Comparison of ENCODE assay signal across 31 cellular contexts in the genomic region with DNA sequence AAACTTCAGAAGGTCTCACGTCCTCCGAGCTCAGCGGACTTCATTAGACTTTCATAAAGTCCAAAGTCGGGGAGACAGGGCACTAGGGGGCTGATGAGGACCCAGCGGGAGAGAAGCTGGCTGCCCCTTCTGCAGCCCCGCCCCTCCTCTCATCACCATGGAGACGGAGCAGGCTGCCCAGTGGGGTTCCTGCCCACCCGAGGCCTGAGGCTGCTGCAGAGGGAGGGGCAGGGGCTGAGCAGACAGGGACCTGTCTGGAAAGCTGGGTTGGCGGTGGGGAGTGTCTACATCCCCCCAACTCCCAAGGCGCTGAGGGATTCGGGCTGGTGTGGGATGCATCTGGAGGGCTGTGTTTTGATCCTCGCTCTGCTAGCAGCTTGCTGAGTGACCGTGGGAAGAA. TPM values are rescaled to one million over a fixed set of nuclear protein-coding genes. Genes with fewer than 3 reads are reported as not detected.
DNase-seq lines count a peak whose midpoint lies in the region; ATAC-seq and TF ChIP-seq lines count a peak whose summit lies in the region.
"Had no signal": no experiment of that assay in that cellular context is flagged by ENCODE, and none has a peak within 500 bp of the region (broad histone marks: within the 10 kb centered on the region; RNA-seq: fewer than 3 reads in every experiment).

No MANE protein-coding gene starts in this region.

- H3K4me1 ChIP-seq in HEK293 (ENCODE audit: control insufficient read depth, insufficient read depth, low read length) = no peaks in the 10 kb centered on the region
- H3K4me1 ChIP-seq: pancreas had no signal

- H3K27ac Mint-ChIP-seq in CD14-positive monocyte = peak overlapping the region in 6 of 7 donors; percentile 54 to 88 (median 66)
- peak overlapping the region; percentile 33 to 90 (median 68) for H3K27ac Mint-ChIP-seq in brain
- H3K27ac Mint-ChIP-seq in osteocyte (ENCODE audit: unreplicated experiment) = peak overlapping the region; percentile 56
- no peak overlapping the region for H3K27ac Mint-ChIP-seq in naive thymus-derived CD8-positive, alpha-beta T cell
- H3K27ac Mint-ChIP-seq: activated CD8-positive, alpha-beta T cell treated with anti-CD3 and anti-CD28 coated beads for 36 hours; activated naive CD4-positive, alpha-beta T cell treated with anti-CD3 and anti-CD28 coated beads, Interleukin-2, amount 50 U/mL, for 24 hours; natural killer cell; T-helper 17 cell had no signal

- intact Hi-C loops in CD14-positive monocyte (cut with micrococcal nuclease) = loop anchor here (5.0 to 10.0 kb wide), 2 partner anchors 50 to 248 kb away; no protein-coding TSS in a partner anchor

- no peak overlapping the region for H3K4me3 ChIP-seq in HEK293 (ENCODE audit: low read depth, low read length)
- H3K4me3 ChIP-seq: breast epithelium, gastroesophageal sphincter, lung, pancreas, stomach had no signal

- ATAC-seq in naive thymus-derived CD8-positive, alpha-beta T cell = no peak
- ATAC-seq: activated CD8-positive, alpha-beta T cell treated with anti-CD3 and anti-CD28 coated beads for 36 hours; gastroesophageal sphincter; HepG2; pancreas; PC-3; T-helper 17 cell had no signal

- H3K4me1 Mint-ChIP-seq in CD14-positive monocyte = peaks cover 96% of the 10 kb centered on the region
- peaks cover 33% of the 10 kb centered on the region for H3K4me1 Mint-ChIP-seq in brain
- peaks cover 30% of the 10 kb centered on the region for H3K4me1 Mint-ChIP-seq in osteocyte (ENCODE audit: unreplicated experiment)
- H3K4me1 Mint-ChIP-seq in naive thymus-derived CD8-positive, alpha-beta T cell = peaks cover 4 to 24% (median 17%) of the 10 kb centered on the region in 4 donors

- no peak overlapping the region for H3K27ac ChIP-seq in HEK293 (ENCODE audit: extremely low read depth, low read depth, low read length)
- H3K27ac ChIP-seq: breast epithelium, gastroesophageal sphincter, pancreas, stomach had no signal

- POLR2A ChIA-PET in HEK293 (lab: Yijun Ruan, JAX) = no interaction called here
- POLR2A ChIA-PET in HEK293T (lab: Yijun Ruan, JAX) = no interaction called here
- POLR2A ChIA-PET in naive thymus-derived CD8-positive, alpha-beta T cell (lab: Charles Lee) = no interaction called here

- TF ChIP-seq CTCF in CD14-positive monocyte (IDR thresholded peaks at IDR 0.05) (no peak), HEK293 (tag by site-specific recombination; IDR thresholded peaks at IDR 0.05) (no peak), brain (conservative IDR thresholded peaks at IDR 0.05) (no peak), osteocyte (IDR thresholded peaks at IDR 0.05) (no peak)

- CTCF ChIA-PET in HEK293 (lab: Yijun Ruan, JAX) = interaction anchor here (0.7 to 1.1 kb wide), 2 partner anchors 245 to 348 kb away, joined by 3 read pairs; no protein-coding TSS in a partner anchor
- CTCF ChIA-PET in HEK293T (lab: Yijun Ruan, JAX) = interaction anchor here (0.8 kb wide), 1 partner anchor 411 kb away, joined by 3 read pairs; no protein-coding TSS in a partner anchor

- H3K4me3 Mint-ChIP-seq in CD14-positive monocyte (peak overlapping the region in 1 of 2 donors; percentile 81), brain (peak overlapping the region in 4 of 5 experiments; percentile 51 to 67 (median 62)), osteocyte (ENCODE audit: unreplicated experiment) (no peak overlapping the region)
- H3K4me3 Mint-ChIP-seq in naive thymus-derived CD8-positive, alpha-beta T cell = no peak overlapping the region
- H3K4me3 Mint-ChIP-seq: activated CD8-positive, alpha-beta T cell treated with anti-CD3 and anti-CD28 coated beads for 36 hours; activated naive CD4-positive, alpha-beta T cell treated with anti-CD3 and anti-CD28 coated beads, Interleukin-2, amount 50 U/mL, for 24 hours; natural killer cell had no signal

- H3K27me3 Mint-ChIP-seq in CD14-positive monocyte (ENCODE audit: low read depth in 3 of 3) = peaks cover 0 to 9% (median 8%) of the 10 kb centered on the region in 3 donors
- peaks cover 11% of the 10 kb centered on the region for H3K27me3 Mint-ChIP-seq in brain
- H3K27me3 Mint-ChIP-seq in osteocyte (ENCODE audit: unreplicated experiment) = peaks cover 3% of the 10 kb centered on the region
- H3K27me3 Mint-ChIP-seq in naive thymus-derived CD8-positive, alpha-beta T cell = peaks cover 29 to 78% (median 47%) of the 10 kb centered on the region in 5 donors

- H3K9me3 Mint-ChIP-seq in CD14-positive monocyte = peaks cover 0 to 3% (median 0%) of the 10 kb centered on the region in 7 donors
- H3K9me3 Mint-ChIP-seq in brain = no peaks in the 10 kb centered on the region
- no peaks in the 10 kb centered on the region for H3K9me3 Mint-ChIP-seq in osteocyte (ENCODE audit: unreplicated experiment)
- H3K9me3 Mint-ChIP-seq in naive thymus-derived CD8-positive, alpha-beta T cell = no peaks in the 10 kb centered on the region
- H3K9me3 Mint-ChIP-seq: activated CD8-positive, alpha-beta T cell treated with anti-CD3 and anti-CD28 coated beads for 36 hours; activated naive CD4-positive, alpha-beta T cell treated with anti-CD3 and anti-CD28 coated beads, Interleukin-2, amount 50 U/mL, for 24 hours; natural killer cell had no signal

- H3K9me3 ChIP-seq in HEK293 (ENCODE audit: control insufficient read depth, insufficient read depth, low read depth, low read length) = no peaks in the 10 kb centered on the region
- H3K9me3 ChIP-seq: breast epithelium, gastroesophageal sphincter, pancreas, stomach had no signal

- H3K36me3 ChIP-seq in HEK293 (ENCODE audit: control insufficient read depth in 2 of 2, insufficient read depth in 1 of 2, low read length in 2 of 2) = no peaks in the 10 kb centered on the region
- H3K36me3 ChIP-seq: breast epithelium, gastroesophageal sphincter, pancreas, stomach had no signal

- DNase-seq in CD14-positive monocyte (ENCODE audit: low spot score) (no peak), osteocyte (ENCODE audit: extremely low spot score, unreplicated experiment) (no peak), HEK293T (ENCODE audit: extremely low spot score) (no peak), RPMI8226 (no peak)
- no peak for DNase-seq in naive thymus-derived CD8-positive, alpha-beta T cell
- DNase-seq: activated CD4-positive, alpha-beta T cell treated with anti-CD3 and anti-CD28 coated beads for 1 hour; activated CD8-positive, alpha-beta memory T cell treated with anti-CD3 and anti-CD28 coated beads, Interleukin-2, amount 50 U/mL, for 48 hours; activated CD8-positive, alpha-beta T cell treated with anti-CD3 and anti-CD28 coated beads for 36 hours; amniotic stem cell; C1 segment of cervical spinal cord; GDM1; HCEC 1CT; Karpas-422; natural killer cell; NCI-H1436; NCI-H2107; NCI-H510A; NK-92 treated with Interleukin-12 subunit alpha and Interleukin-12 subunit beta, amount 100 ng/mL, for 24 hours; pancreas; PC-3; stomach; T-helper 17 cell had no signal

- peaks cover 0 to 4% of the 10 kb centered on the region in 2 donors for H3K36me3 Mint-ChIP-seq in CD14-positive monocyte
- H3K36me3 Mint-ChIP-seq in brain = no peaks in the 10 kb centered on the region
- no peaks in the 10 kb centered on the region for H3K36me3 Mint-ChIP-seq in osteocyte (ENCODE audit: unreplicated experiment)
- H3K36me3 Mint-ChIP-seq in naive thymus-derived CD8-positive, alpha-beta T cell = no peaks in the 10 kb centered on the region
- H3K36me3 Mint-ChIP-seq: activated naive CD4-positive, alpha-beta T cell treated with anti-CD3 and anti-CD28 coated beads, Interleukin-2, amount 50 U/mL, for 24 hours; natural killer cell had no signal

TF ChIP-seq in HEK293, 187 proteins besides CTCF, POLR2A, EP300 and RAD21 (continues in another document):
- TF ChIP-seq ZNF391 (tag by site-specific recombination; IDR thresholded peaks at IDR 0.05; ENCODE audit: borderline replicate concordance, low read depth) (no peak), ZNF211 (tag by site-specific recombination; IDR thresholded peaks at IDR 0.05; ENCODE audit: low read depth) (no peak), ZIC2 (tag by site-specific recombination; IDR thresholded peaks at IDR 0.05) (0 out of 2 replicates have a peak, but pooled peaks have one; percentile 9)

TF ChIP-seq in HEK293T, 16 proteins besides CTCF, POLR2A, EP300 and RAD21:
- TF ChIP-seq TARDBP (IDR thresholded peaks at IDR 0.05) (no peak), NFRKB (IDR thresholded peaks at IDR 0.05) (no peak), ZNF384 (IDR thresholded peaks at IDR 0.05) (no peak), SP1 (IDR thresholded peaks at IDR 0.05) (no peak), L3MBTL2 (conservative IDR thresholded peaks at IDR 0.05) (no peak)

RNA-seq across cellular contexts. Expression of a gene that starts 1.2 kb away (rescaled TPM):
- polyA plus RNA-seq in CD14-positive monocyte = 1 to 10 TPM; 8.7 to 9.0 TPM
- polyA plus RNA-seq in brain (ENCODE audit: insufficient read depth, low read depth, low replicate concordance) = 0.61 TPM
- 7.7 and 8.5 TPM in 2 replicates for total RNA-seq in osteocyte
- not detected for total RNA-seq in naive thymus-derived CD8-positive, alpha-beta T cell
- polyA plus RNA-seq in naive thymus-derived CD8-positive, alpha-beta T cell = not detected
- total RNA-seq: activated CD8-positive, alpha-beta T cell treated with anti-CD3 and anti-CD28 coated beads for 36 hours; HepG2; PC-3; T-helper 17 cell had no signal
- polyA plus RNA-seq: HepG2, pancreas had no signal

RNA-seq across cellular contexts. Expression of a gene that starts 42.2 kb away (rescaled TPM):
- polyA plus RNA-seq in CD14-positive monocyte = not detected
- 9.8 TPM for polyA plus RNA-seq in brain (ENCODE audit: insufficient read depth, low read depth, low replicate concordance)
- 50.2 and 60.6 TPM in 2 replicates for total RNA-seq in osteocyte
- not detected for total RNA-seq in naive thymus-derived CD8-positive, alpha-beta T cell
- polyA plus RNA-seq in naive thymus-derived CD8-positive, alpha-beta T cell = not detected
- total RNA-seq: activated CD8-positive, alpha-beta T cell treated with anti-CD3 and anti-CD28 coated beads for 36 hours; natural killer cell; T-helper 17 cell had no signal
- polyA plus RNA-seq: HepG2 had no signal

RNA-seq across cellular contexts. Expression of a gene that starts 43.6 kb away (rescaled TPM):
- not detected for polyA plus RNA-seq in CD14-positive monocyte
- not detected for polyA plus RNA-seq in brain (ENCODE audit: insufficient read depth, low read depth, low replicate concordance)
- not detected in 2 replicates for total RNA-seq in osteocyte
- not detected for total RNA-seq in naive thymus-derived CD8-positive, alpha-beta T cell
- polyA plus RNA-seq in naive thymus-derived CD8-positive, alpha-beta T cell = not detected
- total RNA-seq: activated CD8-positive, alpha-beta T cell treated with anti-CD3 and anti-CD28 coated beads for 36 hours; chondrocyte; natural killer cell; PC-3; stomach; T-helper 17 cell had no signal
- polyA plus RNA-seq: AG04450 had no signal

Comparison
In these comparisons a context has a peak if more than half of its experiments do, and no peak if none do; other contexts are left out.
1. H3K27ac Mint-ChIP-seq: peak in CD14-positive monocyte (6 of 7), brain (5 of 5) and osteocyte (single experiment); none in naive thymus-derived CD8-positive, alpha-beta T cell (0 of 10).
2. H3K4me3 Mint-ChIP-seq: peak in brain (4 of 5); none in osteocyte (single experiment) and naive thymus-derived CD8-positive, alpha-beta T cell (0 of 10).
3. RNA of a gene that starts 42.2 kb away (polyA plus RNA-seq): 9.8 TPM in brain (single experiment); not detected in CD14-positive monocyte and not detected in naive thymus-derived CD8-positive, alpha-beta T cell; every median in the first group is over 10 times any median in the second.